ENCODE assay signal across 8 cellular contexts in genomic region chr1:180580237-180580636, GRCh38. TPM values are rescaled to one million over a fixed set of nuclear protein-coding genes. Genes with fewer than 3 reads are reported as not detected.
DNase-seq lines count a peak whose midpoint lies in the region; ATAC-seq, FAIRE-seq and TF ChIP-seq lines count a peak whose summit lies in the region.

No MANE protein-coding gene starts in this region.

- H3K36me3 Mint-ChIP-seq in activated CD8-positive, alpha-beta memory T cell treated with anti-CD3 and anti-CD28 coated beads, Interleukin-2, amount 10 ng/mL, durations not matched to agents 7 days and 5 days = peaks cover 5% of the 10 kb centered on the region
- no peaks in the 10 kb centered on the region for H3K36me3 Mint-ChIP-seq in T-cell

- intact Hi-C loops in HepG2 (cut with micrococcal nuclease; ENCODE audit: unreplicated experiment) = no loop called here

- CTCF ChIA-PET in HepG2 (lab: Yijun Ruan, JAX; ENCODE audit: low intra/inter-chr PET ratio, low total read pairs) (no interaction called here), T-cell (lab: Charles Lee) (no interaction called here)
- CTCF ChIA-PET in activated CD8-positive, alpha-beta memory T cell treated with anti-CD3 and anti-CD28 coated beads, Interleukin-2, amount 10 ng/mL, durations not matched to agents 7 days and 5 days (lab: Charles Lee) = no interaction called here

- H3K9me3 Mint-ChIP-seq in activated CD8-positive, alpha-beta memory T cell treated with anti-CD3 and anti-CD28 coated beads, Interleukin-2, amount 10 ng/mL, durations not matched to agents 7 days and 5 days (ENCODE audit: low read depth) = no peaks in the 10 kb centered on the region
- H3K9me3 Mint-ChIP-seq in T-cell = no peaks in the 10 kb centered on the region

- peaks cover 8% of the 10 kb centered on the region for H3K4me1 Mint-ChIP-seq in activated CD8-positive, alpha-beta memory T cell treated with anti-CD3 and anti-CD28 coated beads, Interleukin-2, amount 10 ng/mL, durations not matched to agents 7 days and 5 days
- peaks cover 3 to 4% (median 4%) of the 10 kb centered on the region in 3 donors for H3K4me1 Mint-ChIP-seq in T-cell

- ATAC-seq in HepG2 (no peak), GM19463 (IDR thresholded peaks at IDR 0.05; ENCODE audit: unreplicated experiment) (no peak), T-cell (replicated peaks in 1 of 4) (no peak)
- ATAC-seq in activated CD8-positive, alpha-beta memory T cell treated with anti-CD3 and anti-CD28 coated beads, Interleukin-2, amount 10 ng/mL, durations not matched to agents 7 days and 5 days = no peak

- H3K36me3 ChIP-seq in BE2C (no peaks in the 10 kb centered on the region), brain microvascular endothelial cell (replicated peaks) (no peaks in the 10 kb centered on the region), HepG2 (replicated peaks in 1 of 2; ENCODE audit: control insufficient read depth in 1 of 2, insufficient read depth in 2 of 2, low read length in 2 of 2) (no peaks in the 10 kb centered on the region)

- H3K27ac ChIP-seq in brain microvascular endothelial cell (no peak overlapping the region), HepG2 (ENCODE audit: extremely low read length, insufficient read depth, low read length) (no peak overlapping the region)

- no peaks in the 10 kb centered on the region for H3K27me3 ChIP-seq in BE2C
- no peaks in the 10 kb centered on the region for H3K27me3 ChIP-seq in brain microvascular endothelial cell (replicated peaks)
- H3K27me3 ChIP-seq in HepG2 (ENCODE audit: control insufficient read depth in 1 of 2, insufficient read depth in 2 of 2, low read length in 2 of 2) = peaks cover 0 to 3% of the 10 kb centered on the region in 2 experiments; a peak in 1 of 5 replicates

- no peak for TF ChIP-seq POLR2A in HepG2 (IDR thresholded peaks at IDR 0.05; ENCODE audit: insufficient read depth in 1 of 2, low read depth in 2 of 2, low read length in 2 of 2)

- no peak overlapping the region for H2AFZ ChIP-seq in HepG2 (ENCODE audit: low read length)

- no peak overlapping the region for H3K9ac ChIP-seq in HepG2 (ENCODE audit: insufficient read depth, low read depth, low read length)

- H4K20me1 ChIP-seq in HepG2 (ENCODE audit: insufficient read depth, low read length) = no peaks in the 10 kb centered on the region

- H3K9me3 ChIP-seq in BE2C (no peaks in the 10 kb centered on the region), HepG2 (ENCODE audit: low read length) (no peaks in the 10 kb centered on the region)

- H3K4me3 ChIP-seq in BE2C (ENCODE audit: low read depth, low read length) = no peak overlapping the region
- H3K4me3 ChIP-seq in brain microvascular endothelial cell (ENCODE audit: low read depth, low read length) = no peak overlapping the region
- H3K4me3 ChIP-seq in HepG2 (replicated peaks in 1 of 3; ENCODE audit: insufficient read depth in 1 of 3, low read depth in 2 of 3, low read length in 3 of 3) = no peak overlapping the region

- TF ChIP-seq CTCF in BE2C (IDR thresholded peaks at IDR 0.05; ENCODE audit: low read depth, low read length) (no peak), brain microvascular endothelial cell (IDR thresholded peaks at IDR 0.05; ENCODE audit: low read depth, low read length, missing control alignments) (no peak), HepG2 (CRISPR knock-in tag; IDR thresholded peaks at IDR 0.05) (no peak)

- no peak for TF ChIP-seq RAD21 in HepG2 (CRISPR knock-in tag; IDR thresholded peaks at IDR 0.05)

- no peak overlapping the region for H3K27ac Mint-ChIP-seq in activated CD8-positive, alpha-beta memory T cell treated with anti-CD3 and anti-CD28 coated beads, Interleukin-2, amount 10 ng/mL, durations not matched to agents 7 days and 5 days
- H3K27ac Mint-ChIP-seq in T-cell = peak overlapping the region in 1 of 2 donors; percentile 21

- in situ Hi-C loops in brain microvascular endothelial cell (cut with HindIII; ENCODE audit: low pct_ligation_motif_present, low sequenced_read_pairs) (no loop called here), HepG2 (cut with HindIII; ENCODE audit: extremely low pct_ligation_motif_present, low pct_unique_long_range_greater_than_20kb) (no loop called here)

- DNase-seq in BE2C (peak; percentile 36), HPDE6-E6E7 (ENCODE audit: extremely low spot score) (peak; percentile 80), brain microvascular endothelial cell (peak; percentile 6), HepG2 (ENCODE audit: low spot score) (no peak), NCI-H524 (lab: John Stamatoyannopoulos, UW) (no peak), T-cell (no peak)
- no peak for DNase-seq in activated CD8-positive, alpha-beta memory T cell treated with anti-CD3 and anti-CD28 coated beads, Interleukin-2, amount 10 ng/mL, durations not matched to agents 7 days and 5 days

- BruUV-seq in HepG2 (replicated peaks; lab: Mats Ljungman, UMichigan) = no TSS peak

- H3K27me3 Mint-ChIP-seq in activated CD8-positive, alpha-beta memory T cell treated with anti-CD3 and anti-CD28 coated beads, Interleukin-2, amount 10 ng/mL, durations not matched to agents 7 days and 5 days = no peaks in the 10 kb centered on the region
- H3K27me3 Mint-ChIP-seq in T-cell = peaks cover 0 to 6% of the 10 kb centered on the region in 2 donors

- no peak for FAIRE-seq in HepG2 (lab: Jason Lieb, UNC)

- H3K4me2 ChIP-seq in HepG2 (ENCODE audit: low read depth, low read length) = no peak overlapping the region

- no peaks in the 10 kb centered on the region for H3K79me2 ChIP-seq in HepG2 (ENCODE audit: insufficient read depth, low read length)

- TF ChIP-seq EP300 in HepG2 (IDR thresholded peaks at IDR 0.05; ENCODE audit: low read depth in 2 of 2, low read length in 2 of 2) (no peak), HepG2 (CRISPR knock-in tag; IDR thresholded peaks at IDR 0.05; ENCODE audit: borderline replicate concordance) (no peak)

- POLR2A ChIA-PET in HepG2 (lab: Yijun Ruan, JAX) = no interaction called here
- POLR2A ChIA-PET in T-cell (lab: Charles Lee) = interaction anchor here in 1 of 2 donors (0.6 to 0.7 kb wide), 3 partner anchors 15 to 820 kb away, joined by 3 to 7 read pairs (median 3); no protein-coding TSS in a partner anchor

- H3K4me1 ChIP-seq in BE2C = peaks cover 14% of the 10 kb centered on the region
- H3K4me1 ChIP-seq in HepG2 (ENCODE audit: insufficient read depth, low read length) = peaks cover 11% of the 10 kb centered on the region

- no peak overlapping the region for H3K4me3 Mint-ChIP-seq in activated CD8-positive, alpha-beta memory T cell treated with anti-CD3 and anti-CD28 coated beads, Interleukin-2, amount 10 ng/mL, durations not matched to agents 7 days and 5 days
- no peak overlapping the region for H3K4me3 Mint-ChIP-seq in T-cell

- 29% methylated on average over 2 of the region's 2 CpGs for WGBS in HepG2 (ENCODE audit: low lambda C conversion rate)

RNA-seq across cellular contexts. Expression of gene OVAAL, which starts 21.5 kb away (rescaled TPM):
- 3.4 TPM for polyA plus RNA-seq in BE2C (2012; ENCODE audit: insufficient read depth, insufficient read length, low read depth)
- not detected in 2 replicates for total RNA-seq in HepG2 (2016; rRNA removed; fragmentation: Illumina TruSeq; extraction: Trizol)
- not detected in 2 replicates for total RNA-seq in HepG2 (2016; cell fraction: cytosol; rRNA removed; fragmentation: Illumina TruSeq; extraction: Trizol; ENCODE audit: low read depth)
- 0.12 TPM in 1 of 2 replicates, not detected in the other for total RNA-seq in HepG2 (2016; cell fraction: insoluble cytoplasmic fraction; rRNA removed; fragmentation: Illumina TruSeq; extraction: Trizol)
- not detected in 2 replicates for total RNA-seq in HepG2 (2016; cell fraction: membrane; rRNA removed; fragmentation: Illumina TruSeq; extraction: Trizol)
- total RNA-seq in HepG2 (2016; cell fraction: nucleus; rRNA removed; fragmentation: Illumina TruSeq; extraction: Trizol) = not detected in 2 replicates
- 0.04 and 0.08 TPM in 2 replicates for polyA plus RNA-seq in HepG2 (2011; rRNA removed)
- 0.03 and 0.09 TPM in 2 replicates for polyA plus RNA-seq in HepG2 (2011; cell fraction: cytosol; rRNA removed)
- polyA plus RNA-seq in HepG2 (2011; cell fraction: nucleus; rRNA removed) = not detected in 2 replicates
- 0.09 TPM in 1 of 2 replicates, not detected in the other for polyA plus RNA-seq in HepG2 (2012)
- polyA plus RNA-seq in HepG2 (2016; cell fraction: cytosol; fragmentation: Illumina TruSeq; extraction: Trizol; ENCODE audit: low read depth) = not detected in 2 replicates
- polyA plus RNA-seq in HepG2 (2016; cell fraction: insoluble cytoplasmic fraction; fragmentation: Illumina TruSeq; extraction: Trizol; ENCODE audit: low read depth) = not detected in 2 replicates
- 0.10 TPM in 1 of 2 replicates, not detected in the other for polyA plus RNA-seq in HepG2 (2016; cell fraction: membrane; fragmentation: Illumina TruSeq; extraction: Trizol; ENCODE audit: low read depth)
- polyA plus RNA-seq in HepG2 (2016; cell fraction: nucleus; fragmentation: Illumina TruSeq; extraction: Trizol; ENCODE audit: insufficient read depth, low read depth) = not detected in 2 replicates
- not detected in 2 replicates for polyA minus RNA-seq in HepG2 (2011; rRNA and poly(A)+ RNA removed; ENCODE audit: low replicate concordance)
- not detected in 2 replicates for polyA minus RNA-seq in HepG2 (2011; cell fraction: cytosol; rRNA and poly(A)+ RNA removed)
- not detected in 2 replicates for polyA minus RNA-seq in HepG2 (2011; cell fraction: nucleus; rRNA and poly(A)+ RNA removed)
- total RNA-seq in activated CD8-positive, alpha-beta memory T cell treated with anti-CD3 and anti-CD28 coated beads, Interleukin-2, amount 10 ng/mL, durations not matched to agents 7 days and 5 days = not detected
- total RNA-seq in T-cell = not detected

RNA-seq across cellular contexts. Expression of gene XPR1, which starts 51.6 kb away (rescaled TPM):
- polyA plus RNA-seq in BE2C (2012; ENCODE audit: insufficient read depth, insufficient read length, low read depth) = 36.5 TPM
- total RNA-seq in HepG2 (2016; rRNA removed; fragmentation: Illumina TruSeq; extraction: Trizol) = 23.6 and 24.2 TPM in 2 replicates
- total RNA-seq in HepG2 (2016; cell fraction: cytosol; rRNA removed; fragmentation: Illumina TruSeq; extraction: Trizol; ENCODE audit: low read depth) = 8.5 and 8.7 TPM in 2 replicates
- total RNA-seq in HepG2 (2016; cell fraction: insoluble cytoplasmic fraction; rRNA removed; fragmentation: Illumina TruSeq; extraction: Trizol) = 22.0 and 24.6 TPM in 2 replicates
- 19.5 and 20.9 TPM in 2 replicates for total RNA-seq in HepG2 (2016; cell fraction: membrane; rRNA removed; fragmentation: Illumina TruSeq; extraction: Trizol)
- 25.0 and 27.4 TPM in 2 replicates for total RNA-seq in HepG2 (2016; cell fraction: nucleus; rRNA removed; fragmentation: Illumina TruSeq; extraction: Trizol)
- polyA plus RNA-seq in HepG2 (2011; rRNA removed) = 14.8 and 22.3 TPM in 2 replicates
- polyA plus RNA-seq in HepG2 (2011; cell fraction: cytosol; rRNA removed) = 8.3 and 15.5 TPM in 2 replicates
- 3.2 and 4.7 TPM in 2 replicates for polyA plus RNA-seq in HepG2 (2011; cell fraction: nucleus; rRNA removed)
- polyA plus RNA-seq in HepG2 (2012) = 13.5 and 14.3 TPM in 2 replicates
- polyA plus RNA-seq in HepG2 (2016; cell fraction: cytosol; fragmentation: Illumina TruSeq; extraction: Trizol; ENCODE audit: low read depth) = 2.4 and 2.7 TPM in 2 replicates
- 19.9 and 21.2 TPM in 2 replicates for polyA plus RNA-seq in HepG2 (2016; cell fraction: insoluble cytoplasmic fraction; fragmentation: Illumina TruSeq; extraction: Trizol; ENCODE audit: low read depth)
- 10.1 and 10.3 TPM in 2 replicates for polyA plus RNA-seq in HepG2 (2016; cell fraction: membrane; fragmentation: Illumina TruSeq; extraction: Trizol; ENCODE audit: low read depth)
- polyA plus RNA-seq in HepG2 (2016; cell fraction: nucleus; fragmentation: Illumina TruSeq; extraction: Trizol; ENCODE audit: insufficient read depth, low read depth) = 23.7 and 24.4 TPM in 2 replicates
- polyA minus RNA-seq in HepG2 (2011; rRNA and poly(A)+ RNA removed; ENCODE audit: low replicate concordance) = 26.4 and 36.0 TPM in 2 replicates
- polyA minus RNA-seq in HepG2 (2011; cell fraction: cytosol; rRNA and poly(A)+ RNA removed) = 25.1 and 26.4 TPM in 2 replicates
- 20.7 and 27.1 TPM in 2 replicates for polyA minus RNA-seq in HepG2 (2011; cell fraction: nucleus; rRNA and poly(A)+ RNA removed)
- 10 to 100 TPM; 17.6 to 21.9 TPM for total RNA-seq in activated CD8-positive, alpha-beta memory T cell treated with anti-CD3 and anti-CD28 coated beads, Interleukin-2, amount 10 ng/mL, durations not matched to agents 7 days and 5 days
- 10 to 100 TPM; 13.0 to 16.2 (median 14.7) TPM for total RNA-seq in T-cell

Comparison
In these comparisons a context has a peak if more than half of its experiments do, and no peak if none do; other contexts are left out.
1. DNase-seq: peak in BE2C (single experiment), HPDE6-E6E7 (single experiment) and brain microvascular endothelial cell (single experiment); none in HepG2 (single experiment), NCI-H524 (0 of 2), activated CD8-positive, alpha-beta memory T cell treated with anti-CD3 and anti-CD28 coated beads, Interleukin-2, amount 10 ng/mL, durations not matched to agents 7 days and 5 days (single experiment) and T-cell (0 of 34).